31 cellular contexts compared by ENCODE assay signal in the genomic region with DNA sequence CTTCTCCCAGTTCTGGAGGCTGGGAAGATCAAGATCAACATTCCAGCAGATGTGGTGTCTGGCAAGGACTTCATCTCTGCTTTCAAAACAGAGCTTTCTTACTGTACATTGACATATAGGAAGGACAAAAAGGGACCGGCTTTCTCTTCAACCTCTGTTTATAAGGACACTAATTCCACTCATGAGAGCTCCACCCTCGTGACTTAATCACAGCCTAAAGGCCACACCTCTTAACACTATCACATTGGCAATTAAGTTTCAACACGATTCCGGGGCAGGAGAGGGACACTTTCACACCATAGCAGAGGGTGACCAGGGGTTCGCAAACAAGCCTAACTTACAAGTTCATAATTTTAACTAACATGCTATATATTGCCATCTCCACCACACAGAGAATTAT.
"Had no signal": no experiment of that assay in that cellular context is flagged by ENCODE, and none has a peak within 500 bp of the region (broad histone marks: within the 10 kb centered on the region; RNA-seq: fewer than 3 reads in every experiment).

No MANE protein-coding gene starts in this region.

- H3K9ac ChIP-seq: neural progenitor cell, parathyroid adenoma had no signal

- FAIRE-seq: islet of Langerhans, kidney had no signal

- H3K79me2 ChIP-seq: parathyroid adenoma had no signal

- H3K27me3 ChIP-seq: heart left ventricle, left lung, neural progenitor cell, neutrophil, tibial nerve, upper lobe of left lung, vagina had no signal

- H2AFZ ChIP-seq: neural progenitor cell, parathyroid adenoma had no signal

- H3K9me3 ChIP-seq: lower lobe of right lung, neutrophil, upper lobe of left lung, vagina had no signal

- DNase-seq: heart left ventricle; hypothalamus; immature natural killer cell; kidney; left lung; lower lobe of right lung; mammary epithelial cell; mesenchymal stem cell; naive B cell; natural killer cell; nephron progenitor cell; occipital lobe; retina; right cardiac atrium; stimulated activated CD4-positive, alpha-beta T cell treated with anti-CD3 and anti-CD28 coated beads, Interleukin-1b, Interleukin-23, amount 100 ng/mL, for 48 hours; stimulated activated CD4-positive, alpha-beta T cell treated with anti-CD3 and anti-CD28 coated beads, Interleukin-2, amount 100 ng/mL, for 48 hours; stimulated activated CD4-positive, alpha-beta T cell treated with anti-CD3 and anti-CD28 coated beads, Interleukin-4, amount 100 ng/mL, for 4 hours; stimulated activated CD8-positive, alpha-beta memory T cell treated with anti-CD3 and anti-CD28 coated beads, Interleukin-4, amount 100 ng/mL, for 48 hours; stimulated activated naive CD4-positive, alpha-beta T cell treated with Interleukin-2 at 50 U/mL for 16 hours; stimulated activated naive CD8-positive, alpha-beta T cell treated with anti-CD3 and anti-CD28 coated beads, Interleukin-15, amount 100 ng/mL, for 72 hours; substantia nigra; upper lobe of left lung had no signal

- H3K4me3 ChIP-seq: heart left ventricle, left lung, lower lobe of right lung, neural progenitor cell, skin epidermis, tibial nerve, upper lobe of left lung, vagina had no signal

- H3K4me2 ChIP-seq: neural progenitor cell had no signal

- H3K27ac ChIP-seq: heart left ventricle, left lung, lower lobe of right lung, neural progenitor cell, neutrophil, parathyroid adenoma, skin epidermis, tibial nerve, upper lobe of left lung, vagina had no signal

- H3K4me1 ChIP-seq: left lung, lower lobe of right lung, parathyroid adenoma, tibial nerve had no signal

- H3K36me3 ChIP-seq: heart left ventricle, left lung, lower lobe of right lung, neural progenitor cell, neutrophil, tibial nerve, upper lobe of left lung, vagina had no signal

- ATAC-seq: heart left ventricle; left lung; lower lobe of right lung; natural killer cell; sciatic nerve; stimulated activated memory B cell treated with anti-CD40 and anti-IgM and Interleukin-4, amounts not matched to agents 10 μg/mL and 1 μg/mL and 100 μg/mL, for 72 hours; stimulated activated naive CD8-positive, alpha-beta T cell treated with anti-CD3 and anti-CD28 coated beads, Interleukin-15, amount 100 ng/mL, for 72 hours had no signal
